ENCODE assay signal across 22 cellular contexts in genomic region chr2:240391111-240392051, GRCh38. TPM values are rescaled to one million over a fixed set of nuclear protein-coding genes. Genes with fewer than 3 reads are reported as not detected.
DNase-seq lines count a peak whose midpoint lies in the region; ATAC-seq and TF ChIP-seq lines count a peak whose summit lies in the region.
"Had no signal": no experiment of that assay in that cellular context is flagged by ENCODE, and none has a peak within 500 bp of the region (broad histone marks: within the 10 kb centered on the region; RNA-seq: fewer than 3 reads in every experiment).

No MANE protein-coding gene starts in this region.

- no peak for ATAC-seq in activated CD4-positive, alpha-beta T cell treated with anti-CD3 and anti-CD28 coated beads for 36 hours
- ATAC-seq in psoas muscle (no peak), HG02642 (IDR thresholded peaks at IDR 0.05; ENCODE audit: poor library complexity, unreplicated experiment) (no peak), GM21367 (IDR thresholded peaks at IDR 0.05; ENCODE audit: unreplicated experiment) (no peak)
- ATAC-seq: K562 had no signal

- no peaks in the 10 kb centered on the region for H3K9me3 Mint-ChIP-seq in activated CD4-positive, alpha-beta T cell treated with anti-CD3 and anti-CD28 coated beads for 36 hours (ENCODE audit: low read depth)
- no peaks in the 10 kb centered on the region for H3K9me3 Mint-ChIP-seq in HFFc6
- H3K9me3 Mint-ChIP-seq: activated T-helper 2 cell treated with anti-CD3 and anti-CD28 coated beads, Interferon-gamma antibody, Interleukin-2, Interleukin-4, amounts not matched to agents 10 μg/mL and 5 μg/mL and 100 μg/mL, durations not matched to agents 14 hours and 24 hours and 36 hours; immature natural killer cell had no signal

- 82 to 84% (median 84%) methylated on average over 24 to 25 of the region's 25 CpGs for WGBS in psoas muscle, 3 donors

- H3K4me3 Mint-ChIP-seq in activated CD4-positive, alpha-beta T cell treated with anti-CD3 and anti-CD28 coated beads for 36 hours, result no peak overlapping the region
- H3K4me3 Mint-ChIP-seq in HFFc6, result no peak overlapping the region; the same call in 1 of the 2 replicates
- H3K4me3 Mint-ChIP-seq: immature natural killer cell had no signal

- no peaks in the 10 kb centered on the region for H3K27me3 Mint-ChIP-seq in activated CD4-positive, alpha-beta T cell treated with anti-CD3 and anti-CD28 coated beads for 36 hours
- H3K27me3 Mint-ChIP-seq in HFFc6 (ENCODE audit: insufficient read depth), result no peaks in the 10 kb centered on the region; the same call in 1 of the 2 replicates

- H3K4me1 ChIP-seq in psoas muscle, result peaks cover 28% of the 10 kb centered on the region

- intact Hi-C loops in activated CD4-positive, alpha-beta T cell treated with anti-CD3 and anti-CD28 coated beads for 36 hours (cut with DNase I, micrococcal nuclease), result no loop called here
- intact Hi-C loops in psoas muscle (cut with DNase I), result no loop called here

- H3K4me3 ChIP-seq in psoas muscle, result no peak overlapping the region
- H3K4me3 ChIP-seq: K562, skin epidermis had no signal

- no peak for TF ChIP-seq CTCF in HFFc6 (IDR thresholded peaks at IDR 0.05)
- no peak for TF ChIP-seq CTCF in psoas muscle (IDR thresholded peaks at IDR 0.05)

- no peak overlapping the region for H3K27ac Mint-ChIP-seq in activated CD4-positive, alpha-beta T cell treated with anti-CD3 and anti-CD28 coated beads for 36 hours
- peak overlapping the region; percentile 29; the same call in 1 of the 2 replicates for H3K27ac Mint-ChIP-seq in HFFc6
- H3K27ac Mint-ChIP-seq: activated T-helper 2 cell treated with anti-CD3 and anti-CD28 coated beads, Interferon-gamma antibody, Interleukin-2, Interleukin-4, amounts not matched to agents 10 μg/mL and 5 μg/mL and 100 μg/mL, durations not matched to agents 14 hours and 24 hours and 36 hours; immature natural killer cell had no signal

- DNase-seq in activated CD4-positive, alpha-beta T cell treated with anti-CD3 and anti-CD28 coated beads for 36 hours, result peak; percentile 1
- DNase-seq in activated CD4-positive, alpha-beta T cell treated with anti-CD3 and anti-CD28 coated beads, Interleukin-2, amount 50 U/mL, for 4 hours, result no peak
- no peak for DNase-seq in HFFc6
- DNase-seq in islet precursor cell, result peak; percentile 49
- peak; percentile 7 to 53 for DNase-seq in psoas muscle
- no peak for DNase-seq in stimulated activated CD4-positive, alpha-beta T cell treated with anti-CD3 and anti-CD28 coated beads, Interleukin-4, amount 100 ng/mL, for 1 hour
- DNase-seq: activated CD8-positive, alpha-beta memory T cell treated with anti-CD3 and anti-CD28 coated beads for 24 hours; anterior cingulate cortex; effector memory CD4-positive, alpha-beta T cell; immature natural killer cell; NCI-H1930; NCI-H446 treated with DMSO at 0.1 percent for 48 hours; stimulated activated CD4-positive, alpha-beta T cell treated with anti-CD3 and anti-CD28 coated beads, Interleukin-4, amount 100 ng/mL, for 4 hours; substantia nigra had no signal

- no peaks in the 10 kb centered on the region for H3K27me3 ChIP-seq in psoas muscle (ENCODE audit: insufficient read depth in 3 of 3, low read length in 2 of 3)
- H3K27me3 ChIP-seq: BE2C, neutrophil had no signal

- H3K9me3 ChIP-seq in psoas muscle, result no peaks in the 10 kb centered on the region
- H3K9me3 ChIP-seq: BE2C, neutrophil had no signal

- no peak overlapping the region for H3K27ac ChIP-seq in psoas muscle
- H3K27ac ChIP-seq: 22Rv1, neutrophil, skin epidermis had no signal

- H3K36me3 ChIP-seq in psoas muscle (ENCODE audit: insufficient read depth in 1 of 2, low read depth in 1 of 2), result no peaks in the 10 kb centered on the region
- H3K36me3 ChIP-seq: BE2C, neutrophil had no signal

- peaks cover 9% of the 10 kb centered on the region for H3K4me1 Mint-ChIP-seq in activated CD4-positive, alpha-beta T cell treated with anti-CD3 and anti-CD28 coated beads for 36 hours
- H3K4me1 Mint-ChIP-seq in HFFc6 (ENCODE audit: low read depth), result peaks cover 47% of the 10 kb centered on the region

- POLR2A ChIA-PET in activated CD4-positive, alpha-beta T cell treated with anti-CD3 and anti-CD28 coated beads for 36 hours (lab: Charles Lee), result no interaction called here

- CTCF ChIA-PET in activated CD4-positive, alpha-beta T cell treated with anti-CD3 and anti-CD28 coated beads for 36 hours (lab: Charles Lee), result no interaction called here

- no peaks in the 10 kb centered on the region for H3K36me3 Mint-ChIP-seq in activated CD4-positive, alpha-beta T cell treated with anti-CD3 and anti-CD28 coated beads for 36 hours (ENCODE audit: low read depth)
- peaks cover 8% of the 10 kb centered on the region for H3K36me3 Mint-ChIP-seq in HFFc6 (ENCODE audit: low read depth)
- H3K36me3 Mint-ChIP-seq: immature natural killer cell had no signal

RNA-seq across cellular contexts. Expression of gene GPC1, which starts 44.1 kb away (rescaled TPM):
- 1 to 10 TPM; 1.7 to 2.0 TPM for total RNA-seq in activated CD4-positive, alpha-beta T cell treated with anti-CD3 and anti-CD28 coated beads for 36 hours
- total RNA-seq in HFFc6 (2021; fragmentation: NEBNext Ultra II Directional; extraction: Animal tissue kit (Norgen Biotek cat#: 25700)), result 100 to 1,000 TPM; 315 to 403 (median 350) TPM
- total RNA-seq in psoas muscle, result 100 to 1,000 TPM; 115 to 180 (median 142) TPM
- 100 to 1,000 TPM in 2 of 3 donors, 10 to 100 TPM in 1; 85.4 to 116 (median 103) TPM for polyA plus RNA-seq in psoas muscle
- polyA plus RNA-seq: immature natural killer cell had no signal

Comparison
In these comparisons a context has a peak if more than half of its experiments do, and no peak if none do; other contexts are left out.
1. DNase-seq: peak in activated CD4-positive, alpha-beta T cell treated with anti-CD3 and anti-CD28 coated beads for 36 hours (single experiment), islet precursor cell (single experiment) and psoas muscle (2 of 2); none in activated CD4-positive, alpha-beta T cell treated with anti-CD3 and anti-CD28 coated beads, Interleukin-2, amount 50 U/mL, for 4 hours (0 of 2), HFFc6 (single experiment) and stimulated activated CD4-positive, alpha-beta T cell treated with anti-CD3 and anti-CD28 coated beads, Interleukin-4, amount 100 ng/mL, for 1 hour (single experiment).
2. RNA of gene GPC1, which starts 44.1 kb away (total RNA-seq): 315 to 403 TPM in HFFc6 and 115 to 180 TPM in psoas muscle; 1.7 to 2.0 TPM in activated CD4-positive, alpha-beta T cell treated with anti-CD3 and anti-CD28 coated beads for 36 hours; every median in the first group is over 10 times any median in the second.